ENCODE assay signal across 1 cellular context in the genomic region with DNA sequence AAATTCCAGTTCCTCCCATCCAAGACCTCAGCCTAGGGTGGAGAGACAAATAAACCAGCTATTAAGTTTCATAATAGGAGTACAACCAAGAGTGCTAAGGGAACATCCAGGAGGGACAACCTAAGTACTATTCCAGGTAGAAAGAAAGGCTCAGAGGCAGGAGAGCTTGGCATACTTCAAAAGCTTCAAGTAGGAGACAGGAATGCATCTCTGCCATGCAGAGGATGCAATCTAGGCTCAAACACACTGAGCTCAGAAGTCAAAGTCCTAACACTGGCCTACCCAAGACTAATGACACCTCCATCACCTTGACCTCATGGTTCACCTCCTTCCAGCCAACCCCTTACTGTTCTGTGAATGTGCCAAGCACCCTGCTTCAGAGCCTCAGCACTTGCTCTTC.
TF ChIP-seq lines count a peak whose summit lies in the region.

No MANE protein-coding gene starts in this region.

TF ChIP-seq in A549, 52 proteins besides CTCF, POLR2A, EP300 and RAD21 (continued from another document):
- no peak for TF ChIP-seq CHD2 (IDR thresholded peaks at IDR 0.05; ENCODE audit: low read length, partially characterized antibody)
- TF ChIP-seq, protein P1, sequence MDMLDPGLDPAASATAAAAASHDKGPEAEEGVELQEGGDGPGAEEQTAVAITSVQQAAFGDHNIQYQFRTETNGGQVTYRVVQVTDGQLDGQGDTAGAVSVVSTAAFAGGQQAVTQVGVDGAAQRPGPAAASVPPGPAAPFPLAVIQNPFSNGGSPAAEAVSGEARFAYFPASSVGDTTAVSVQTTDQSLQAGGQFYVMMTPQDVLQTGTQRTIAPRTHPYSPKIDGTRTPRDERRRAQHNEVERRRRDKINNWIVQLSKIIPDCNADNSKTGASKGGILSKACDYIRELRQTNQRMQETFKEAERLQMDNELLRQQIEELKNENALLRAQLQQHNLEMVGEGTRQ (IDR thresholded peaks at IDR 0.05) = no peak
- TF ChIP-seq RCOR1 (IDR thresholded peaks at IDR 0.05; ENCODE audit: low read depth, low read length) = no peak
TF ChIP-seq in A549: peak in this region for 0.
